ENCODE assay signal across 25 cellular contexts in genomic region chr19:28307460-28307859, GRCh38.
"Had no signal": no experiment of that assay in that cellular context is flagged by ENCODE, and none has a peak within 500 bp of the region (broad histone marks: within the 10 kb centered on the region; RNA-seq: fewer than 3 reads in every experiment).

No MANE protein-coding gene starts in this region.

- ATAC-seq: gastroesophageal sphincter; naive thymus-derived CD4-positive, alpha-beta T cell; psoas muscle; stimulated activated memory B cell treated with anti-CD40 and anti-IgM and Interleukin-4, amounts not matched to agents 10 μg/mL and 1 μg/mL and 100 μg/mL, for 72 hours had no signal

- H3K36me3 ChIP-seq: esophagus muscularis mucosa, gastroesophageal sphincter, heart right ventricle, neural progenitor cell, sigmoid colon, spleen, upper lobe of left lung had no signal

- H3K4me1 ChIP-seq: esophagus muscularis mucosa, gastroesophageal sphincter, neural progenitor cell, psoas muscle, sigmoid colon, spleen, testis, upper lobe of left lung had no signal

- H3K4me3 ChIP-seq: esophagus muscularis mucosa, gastroesophageal sphincter, heart right ventricle, neural progenitor cell, psoas muscle, sigmoid colon, spleen, testis, upper lobe of left lung had no signal

- DNase-seq: activated CD4-positive, alpha-beta T cell treated with anti-CD3 and anti-CD28 coated beads, Interleukin-2, amount 50 U/mL, for 1 hour; activated CD4-positive, CD25-positive, alpha-beta regulatory T cell treated with anti-CD3 and anti-CD28 coated beads, Interleukin-2, amount 50 U/mL, for 72 hours; activated CD8-positive, alpha-beta memory T cell treated with anti-CD3 and anti-CD28 coated beads, Interleukin-2, amount 50 U/mL, for 4 hours; activated effector memory CD4-positive, alpha-beta T cell treated with anti-CD3 and anti-CD28 coated beads, Interleukin-2, amount 50 U/mL, for 16 hours; activated naive CD4-positive, alpha-beta T cell treated with anti-CD3 and anti-CD28 coated beads, Interleukin-2, amount 50 U/mL, for 16 hours; activated T-cell treated with anti-CD3 and anti-CD28 coated beads, Interleukin-2, amount 50 U/mL, for 48 hours; aorta; dermis blood vessel endothelial cell; effector memory CD4-positive, alpha-beta T cell; heart right ventricle; mesenchymal stem cell; naive thymus-derived CD4-positive, alpha-beta T cell; psoas muscle; sigmoid colon; spleen; stimulated activated CD4-positive, alpha-beta T cell treated with anti-CD3 and anti-CD28 coated beads, Interleukin-4, amount 100 ng/mL, for 4 hours; SW 1271; T-helper 2 cell; testis; upper lobe of left lung had no signal

- H3K27me3 ChIP-seq: esophagus muscularis mucosa, gastroesophageal sphincter, heart right ventricle, neural progenitor cell, sigmoid colon, spleen, testis, upper lobe of left lung had no signal

- H3K9me3 ChIP-seq: esophagus muscularis mucosa, gastroesophageal sphincter, heart right ventricle, psoas muscle, sigmoid colon, testis, upper lobe of left lung had no signal

- H3K27ac ChIP-seq: esophagus muscularis mucosa, gastroesophageal sphincter, heart right ventricle, neural progenitor cell, psoas muscle, sigmoid colon, spleen, testis, upper lobe of left lung, VCaP had no signal
